ENCODE assay signal across 11 cellular contexts in genomic region chr18:35577045-35577848, GRCh38. TPM values are rescaled to one million over a fixed set of nuclear protein-coding genes. Genes with fewer than 3 reads are reported as not detected.
DNase-seq lines count a peak whose midpoint lies in the region; ATAC-seq, FAIRE-seq and TF ChIP-seq lines count a peak whose summit lies in the region.
"Had no signal": no experiment of that assay in that cellular context is flagged by ENCODE, and none has a peak within 500 bp of the region (broad histone marks: within the 10 kb centered on the region; RNA-seq: fewer than 3 reads in every experiment).

No MANE protein-coding gene starts in this region.

- no peak overlapping the region for H2AFZ ChIP-seq in astrocyte (ENCODE audit: low read depth, low read length)

- no peaks in the 10 kb centered on the region for H3K36me3 ChIP-seq in astrocyte (ENCODE audit: insufficient read depth, low read length)
- H3K36me3 ChIP-seq in CD8-positive, alpha-beta memory T cell (ENCODE audit: insufficient read depth, low read length) = no peaks in the 10 kb centered on the region

- H3K27me3 ChIP-seq in astrocyte (ENCODE audit: insufficient read depth, low read length) (no peaks in the 10 kb centered on the region), dorsolateral prefrontal cortex (no peaks in the 10 kb centered on the region)
- no peaks in the 10 kb centered on the region for H3K27me3 ChIP-seq in CD8-positive, alpha-beta memory T cell (ENCODE audit: insufficient read depth, low read length, poor library complexity, severe bottlenecking)

- peaks cover 4% of the 10 kb centered on the region for H3K4me1 Mint-ChIP-seq in astrocyte (ENCODE audit: low read depth, unreplicated experiment)
- peaks cover 16 to 35% (median 17%) of the 10 kb centered on the region in 3 donors for H3K4me1 Mint-ChIP-seq in CD8-positive, alpha-beta memory T cell

- H3K27me3 Mint-ChIP-seq in astrocyte (ENCODE audit: low read depth, unreplicated experiment) = no peaks in the 10 kb centered on the region
- peaks cover 5 to 20% of the 10 kb centered on the region in 2 donors for H3K27me3 Mint-ChIP-seq in CD8-positive, alpha-beta memory T cell

- intact Hi-C loops in dorsolateral prefrontal cortex (cut with DNase I) = no loop called here
- intact Hi-C loops in left ventricle myocardium superior (cut with micrococcal nuclease) = no loop called here

- POLR2A ChIA-PET in CD8-positive, alpha-beta memory T cell (lab: Charles Lee) = no interaction called here

- H3K4me3 ChIP-seq in astrocyte (ENCODE audit: insufficient read depth, low read depth, low read length) (no peak overlapping the region), dorsolateral prefrontal cortex (no peak overlapping the region)
- H3K4me3 ChIP-seq in CD8-positive, alpha-beta memory T cell (ENCODE audit: low read length) = no peak overlapping the region

- no peak for FAIRE-seq in astrocyte (lab: Jason Lieb, UNC)

- H3K27ac Mint-ChIP-seq in astrocyte (ENCODE audit: unreplicated experiment) = no peak overlapping the region
- H3K27ac Mint-ChIP-seq in CD8-positive, alpha-beta memory T cell = peak overlapping the region in 1 of 8 donors; percentile 6
- H3K27ac Mint-ChIP-seq: activated CD4-positive, alpha-beta T cell treated with anti-CD3 and anti-CD28 coated beads, Interleukin-2, amount 10 ng/mL, durations not matched to agents 24 days and 14 days; endodermal cell had no signal

- H3K4me1 ChIP-seq in astrocyte (ENCODE audit: insufficient read depth, low read length) = peaks cover under 1% of the 10 kb centered on the region
- peaks cover 1% of the 10 kb centered on the region for H3K4me1 ChIP-seq in CD8-positive, alpha-beta memory T cell (ENCODE audit: insufficient read depth, low read length)

- no peak overlapping the region for H3K9ac ChIP-seq in astrocyte (ENCODE audit: low read length)

- H3K27ac ChIP-seq in astrocyte (ENCODE audit: low read depth, low read length) (no peak overlapping the region), dorsolateral prefrontal cortex (no peak overlapping the region)
- H3K27ac ChIP-seq in CD8-positive, alpha-beta memory T cell (ENCODE audit: low read depth, low read length) = no peak overlapping the region

- peaks cover under 1% of the 10 kb centered on the region for H4K20me1 ChIP-seq in astrocyte (ENCODE audit: insufficient read depth, low read length)

- CTCF ChIA-PET in CD8-positive, alpha-beta memory T cell (lab: Charles Lee) = no interaction called here

- DNase-seq in astrocyte (ENCODE audit: low read depth) (peak; percentile 36), dorsolateral prefrontal cortex (no peak), HUDEP-2 (lab: John Stamatoyannopoulos, UW; ENCODE audit: unreplicated experiment in 76 of 76) (no peak), left ventricle myocardium superior (no peak)
- DNase-seq in CD8-positive, alpha-beta memory T cell = no peak
- DNase-seq: activated CD4-positive, alpha-beta T cell treated with anti-CD3 and anti-CD28 coated beads, Interleukin-2, amount 10 ng/mL, durations not matched to agents 24 days and 14 days; endodermal cell; NCI-H748 treated with DMSO at 0.1 percent for 48 hours had no signal

- no peak overlapping the region for H3K4me2 ChIP-seq in astrocyte (ENCODE audit: low read length)

- no peaks in the 10 kb centered on the region for H3K9me3 ChIP-seq in astrocyte (ENCODE audit: insufficient read depth, low read depth, low read length)
- H3K9me3 ChIP-seq in CD8-positive, alpha-beta memory T cell (ENCODE audit: low read length) = no peaks in the 10 kb centered on the region

- H3K9me3 Mint-ChIP-seq in astrocyte (ENCODE audit: unreplicated experiment) = peaks cover 5% of the 10 kb centered on the region
- H3K9me3 Mint-ChIP-seq in CD8-positive, alpha-beta memory T cell = no peaks in the 10 kb centered on the region

- H3K36me3 Mint-ChIP-seq in astrocyte (ENCODE audit: low read depth, unreplicated experiment) = no peaks in the 10 kb centered on the region
- no peaks in the 10 kb centered on the region for H3K36me3 Mint-ChIP-seq in CD8-positive, alpha-beta memory T cell

- ATAC-seq in GM18498 (IDR thresholded peaks at IDR 0.05; ENCODE audit: unreplicated experiment) (peak; percentile 56), GM19468 (IDR thresholded peaks at IDR 0.05; ENCODE audit: extremely low read depth, unreplicated experiment) (peak; percentile 36), HG03108 (IDR thresholded peaks at IDR 0.05; ENCODE audit: unreplicated experiment) (peak; percentile 53), left ventricle myocardium superior (no peak)

- TF ChIP-seq CTCF in astrocyte (IDR thresholded peaks at IDR 0.05; ENCODE audit: insufficient read depth, low read depth, low read length) (no peak), dorsolateral prefrontal cortex (IDR thresholded peaks at IDR 0.05 in 54 of 56, conservative IDR thresholded peaks at IDR 0.05 in 2 of 56; ENCODE audit: low read depth in 1 of 56, partially characterized antibody in 56 of 56) (no peak)

- H3K4me3 Mint-ChIP-seq in astrocyte (ENCODE audit: unreplicated experiment) = peak overlapping the region; percentile 27
- peak overlapping the region in 1 of 7 donors; percentile 23 for H3K4me3 Mint-ChIP-seq in CD8-positive, alpha-beta memory T cell
- H3K4me3 Mint-ChIP-seq: activated CD4-positive, alpha-beta T cell treated with anti-CD3 and anti-CD28 coated beads, Interleukin-2, amount 10 ng/mL, durations not matched to agents 24 days and 14 days; endodermal cell had no signal

- H3K79me2 ChIP-seq in astrocyte (ENCODE audit: insufficient read depth, low read length) = peaks cover 8% of the 10 kb centered on the region

RNA-seq across cellular contexts. Expression of gene GALNT1, which starts 4.3 kb away (rescaled TPM):
- total RNA-seq in astrocyte = 124 and 127 TPM in 2 replicates
- 10 to 100 TPM; 17.1 to 44.3 (median 30.1) TPM for total RNA-seq in dorsolateral prefrontal cortex
- total RNA-seq in left ventricle myocardium superior = 47.0 TPM
- total RNA-seq in CD8-positive, alpha-beta memory T cell = 10 to 100 TPM; 43.9 to 46.1 TPM
- 54.8 TPM for polyA plus RNA-seq in CD8-positive, alpha-beta memory T cell
